7 cellular contexts compared by ENCODE assay signal in genomic region chr7:49137978-49138377, GRCh38.
"Had no signal": no experiment of that assay in that cellular context is flagged by ENCODE, and none has a peak within 500 bp of the region (broad histone marks: within the 10 kb centered on the region; RNA-seq: fewer than 3 reads in every experiment).

No MANE protein-coding gene starts in this region.

- H3K4me3 Mint-ChIP-seq: H9, IgD-negative memory B cell had no signal

- H3K27ac Mint-ChIP-seq: H9, IgD-negative memory B cell had no signal

- H3K27ac ChIP-seq: GM23248, HL-60 had no signal

- H3K4me3 ChIP-seq: GM23248 had no signal

- H3K9ac ChIP-seq: GM23248 had no signal

- H3K27me3 Mint-ChIP-seq: IgD-negative memory B cell had no signal

- ATAC-seq: HepG2 had no signal

- FAIRE-seq: HepG2 had no signal

- H2AFZ ChIP-seq: GM23248 had no signal

- DNase-seq: GM23248, H9, HCEC 1CT, KBM-7 had no signal

- H3K36me3 Mint-ChIP-seq: IgD-negative memory B cell had no signal
